Comparison of ENCODE assay signal across 8 cellular contexts in genomic region chr1:3796215-3797193, GRCh38. TPM values are rescaled to one million over a fixed set of nuclear protein-coding genes. Genes with fewer than 3 reads are reported as not detected.
DNase-seq lines count a peak whose midpoint lies in the region; ATAC-seq, FAIRE-seq and TF ChIP-seq lines count a peak whose summit lies in the region.

Gene LRRC47 (minus strand): TSS chr1:3796498. CDS start chr1:3796476, 22 bp downstream.

- H3K4me3 ChIP-seq in HUES48 (ENCODE audit: low read depth, low read length) (peak within 1 kb of the TSS; percentile 84), PC-3 (ENCODE audit: low read length) (peak within 1 kb of the TSS; percentile 81), epithelial cell of esophagus (ENCODE audit: low read length) (peak within 1 kb of the TSS; percentile 75), mucosa of descending colon (peak within 1 kb of the TSS; percentile 95)

- H2AFZ ChIP-seq in PC-3 (ENCODE audit: low read length): peak within 1 kb of the TSS; percentile 98

- H3K36me3 ChIP-seq in HUES48 (ENCODE audit: control insufficient read depth, insufficient read depth, low read length) (peaks cover 7% of the 10 kb centered on the region; the same call in 1 of the 2 replicates), PC-3 (ENCODE audit: low read depth, low read length) (peaks cover 4% of the 10 kb centered on the region; the same call in 1 of the 2 replicates), mucosa of descending colon (ENCODE audit: low read depth) (no peaks in the 10 kb centered on the region)

- no peaks in the 10 kb centered on the region for H3F3A ChIP-seq in PC-3 (ENCODE audit: low read length, unreplicated experiment)

- H3K9me3 ChIP-seq in HUES48 (ENCODE audit: control insufficient read depth, insufficient read depth, low read length): no peaks in the 10 kb centered on the region
- H3K9me3 ChIP-seq in PC-3 (ENCODE audit: low read length): no peaks in the 10 kb centered on the region
- H3K9me3 ChIP-seq in mucosa of descending colon: no peaks in the 10 kb centered on the region

- no peaks in the 10 kb centered on the region for H3K9me2 ChIP-seq in PC-3 (replicated peaks; ENCODE audit: low read length)

- H3K27me3 ChIP-seq in HUES48 (ENCODE audit: control insufficient read depth, insufficient read depth, low read length) (no peaks in the 10 kb centered on the region), PC-3 (ENCODE audit: low read length) (no peaks in the 10 kb centered on the region)

- H3K4me2 ChIP-seq in PC-3 (ENCODE audit: low read length): peak within 1 kb of the TSS; percentile 85

- H3K4me1 ChIP-seq in HUES48 (ENCODE audit: control insufficient read depth, insufficient read depth, low read length) (peaks cover 23% of the 10 kb centered on the region), PC-3 (ENCODE audit: insufficient read depth, low read length) (peaks cover 27% of the 10 kb centered on the region), mucosa of descending colon (ENCODE audit: low read depth) (peaks cover 26% of the 10 kb centered on the region)

- intact Hi-C loops in PC-3 (cut with micrococcal nuclease) (loop anchor here (1.0 to 2.0 kb wide), 3 partner anchors 24 to 61 kb away; partner anchors contain the start of genes CEP104, DFFB and SMIM1), mucosa of descending colon (cut with DNase I, micrococcal nuclease) (no loop called here)

- DNase-seq in D721Med (ENCODE audit: insufficient read length, low spot score) (peak; percentile 73), PC-3 (peak; percentile 97), activated T-cell treated with anti-CD3 and anti-CD28 coated beads for 4 hours (peak; percentile 90), epithelial cell of esophagus (ENCODE audit: low read depth) (peak; percentile 94), mucosa of descending colon (peak; percentile 95 to 96 (median 96))
- DNase-seq in stimulated activated CD8-positive, alpha-beta memory T cell treated with anti-CD3 and anti-CD28 coated beads, Interleukin-4, amount 100 ng/mL, for 1 hour (ENCODE audit: low read depth in 2 of 2, low spot score in 1 of 2): peak; percentile 89 to 91

- TF ChIP-seq CTCF in D721Med (IDR thresholded peaks at IDR 0.05; ENCODE audit: insufficient read depth, missing control alignments) (no peak), PC-3 (conservative IDR thresholded peaks at IDR 0.05; ENCODE audit: low read depth, low read length) (no peak), epithelial cell of esophagus (IDR thresholded peaks at IDR 0.05; ENCODE audit: insufficient read depth, low read depth, low read length, missing control alignments) (no peak), mucosa of descending colon (IDR thresholded peaks at IDR 0.05) (no peak)

- ATAC-seq in GM21423 (IDR thresholded peaks at IDR 0.05; ENCODE audit: unreplicated experiment) (peak; percentile 98), PC-3 (peak; percentile 98), mucosa of descending colon (peak; percentile 100)

- H3K79me2 ChIP-seq in PC-3 (ENCODE audit: low read length): peaks cover 48% of the 10 kb centered on the region

- TSS peak; percentile 97 for BruUV-seq in PC-3 (replicated peaks; lab: Mats Ljungman, UMichigan)

- H3K27ac ChIP-seq in HUES48 (ENCODE audit: low read depth, low read length) (peak within 1 kb of the TSS; percentile 66), PC-3 (ENCODE audit: low read length) (no peak within 1 kb of the TSS)

- FAIRE-seq in D721Med (lab: Jason Lieb, UNC): no peak

- H4K20me1 ChIP-seq in PC-3 (ENCODE audit: low read length): peaks cover 11% of the 10 kb centered on the region

- H3K9ac ChIP-seq in HUES48 (ENCODE audit: low read depth, low read length) (peak within 1 kb of the TSS; percentile 73), PC-3 (ENCODE audit: low read length) (peak within 1 kb of the TSS; percentile 94)

- POLR2A ChIA-PET in PC-3 (lab: Charles Lee; ENCODE audit: unreplicated experiment): interaction anchor here (0.6 kb wide), 1 partner anchor 61 kb away, joined by 3 read pairs; the partner anchor contains the start of gene DFFB

- CTCF ChIA-PET in PC-3 (lab: Charles Lee): no interaction called here

RNA-seq across cellular contexts. Expression of gene LRRC47, which starts in this region (rescaled TPM):
- total RNA-seq in PC-3 (2014; rRNA removed) (77.4 and 102 TPM in 2 replicates), mucosa of descending colon (10 to 100 TPM; 33.2 to 58.9 (median 34.7) TPM)
